ENCODE assay signal across 10 cellular contexts in the genomic region with DNA sequence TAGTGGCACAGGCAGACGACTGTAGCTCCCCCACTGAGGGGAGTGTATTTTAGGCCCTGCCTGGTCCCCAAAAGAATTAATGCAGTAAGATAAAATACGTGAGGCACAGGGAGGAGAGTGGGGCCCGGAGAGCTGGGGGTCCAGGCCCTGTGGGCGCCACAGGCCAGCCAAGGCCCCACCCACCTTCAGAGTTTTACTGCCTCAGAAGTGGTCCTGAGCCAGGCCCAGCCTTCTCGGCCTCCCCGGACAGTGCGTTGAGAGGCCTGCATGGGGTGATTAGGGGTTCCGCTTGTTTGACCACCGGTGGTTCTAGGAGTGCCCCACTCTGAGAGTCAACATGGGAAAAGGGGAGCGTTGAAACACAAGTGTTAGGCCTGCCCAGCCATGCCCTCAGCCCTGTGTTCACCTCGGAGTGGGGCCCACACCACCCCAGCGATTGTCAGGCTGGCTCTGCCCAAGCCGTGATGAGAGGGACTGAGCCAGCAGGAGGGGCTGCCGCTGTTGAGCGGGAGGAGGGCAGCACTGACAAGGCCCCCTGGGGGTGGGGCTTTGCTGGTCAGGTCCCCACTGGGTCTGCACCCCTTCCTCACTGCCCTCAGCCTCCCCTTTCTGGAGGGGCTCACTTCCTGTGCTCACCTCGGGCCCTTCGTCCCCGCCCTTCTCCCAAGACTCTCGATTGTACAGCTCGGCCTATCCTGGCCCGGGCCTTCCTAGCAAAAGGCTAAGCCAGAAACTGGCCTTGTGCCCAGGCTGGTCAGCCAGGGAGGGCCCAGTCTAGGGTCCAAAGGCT. TPM values are rescaled to one million over a fixed set of nuclear protein-coding genes. Genes with fewer than 3 reads are reported as not detected.
DNase-seq lines count a peak whose midpoint lies in the region; ATAC-seq, FAIRE-seq and TF ChIP-seq lines count a peak whose summit lies in the region.
"Had no signal": no experiment of that assay in that cellular context is flagged by ENCODE, and none has a peak within 500 bp of the region (broad histone marks: within the 10 kb centered on the region; RNA-seq: fewer than 3 reads in every experiment).

No MANE protein-coding gene starts in this region.

- no peaks in the 10 kb centered on the region for H3K79me2 ChIP-seq in GM23338 (replicated peaks; ENCODE audit: insufficient read depth)

- no peaks in the 10 kb centered on the region for H3K27me3 ChIP-seq in GM23338 (ENCODE audit: insufficient read depth)
- peaks cover 0 to 40% (median 20%) of the 10 kb centered on the region in 7 donors for H3K27me3 ChIP-seq in spleen (replicated peaks in 1 of 7)
- H3K27me3 ChIP-seq in MG63: no peaks in the 10 kb centered on the region; the same call in 1 of the 2 replicates
- H3K27me3 ChIP-seq: pancreas had no signal

- FAIRE-seq in kidney (lab: Jason Lieb, UNC): no peak
- FAIRE-seq: pancreas had no signal

- DNase-seq in GM23338 (ENCODE audit: low spot score) (peak; percentile 49), caudate nucleus (lab: John Stamatoyannopoulos, UW) (peak in 3 of 61 donors; percentile 36 to 60 (median 59)), kidney (peak; percentile 83), spleen (peak; percentile 73), MG63 (no peak), NK-92 (lab: John Stamatoyannopoulos, UW; ENCODE audit: unreplicated experiment) (no peak)
- no peak for DNase-seq in stimulated activated naive CD4-positive, alpha-beta T cell (lab: John Stamatoyannopoulos, UW)

- peak overlapping the region; percentile 41 to 51 for H3K9ac ChIP-seq in kidney (ENCODE audit: low read length in 2 of 2)

- H3K36me3 ChIP-seq in GM23338 (ENCODE audit: insufficient read depth): no peaks in the 10 kb centered on the region; the same call in 1 of the 2 replicates
- H3K36me3 ChIP-seq in kidney (ENCODE audit: control insufficient read depth in 1 of 2, insufficient read depth in 2 of 2, low read length in 2 of 2): no peaks in the 10 kb centered on the region
- peaks cover 0 to 6% (median 0%) of the 10 kb centered on the region in 6 donors for H3K36me3 ChIP-seq in spleen
- no peaks in the 10 kb centered on the region; the same call in 1 of the 2 replicates for H3K36me3 ChIP-seq in MG63
- H3K36me3 ChIP-seq: pancreas had no signal

- peaks cover 14% of the 10 kb centered on the region for H3K36me3 Mint-ChIP-seq in GM23338 (ENCODE audit: low read depth)

- no peak overlapping the region; the same call in 1 of the 2 replicates for H3K4me2 ChIP-seq in GM23338

- no peaks in the 10 kb centered on the region; the same call in 2 of the 3 replicates for H3K9me3 Mint-ChIP-seq in GM23338
- H3K9me3 Mint-ChIP-seq: central memory CD8-positive, alpha-beta T cell had no signal

- H3K4me1 Mint-ChIP-seq in GM23338: peaks cover 23% of the 10 kb centered on the region

- H3K4me3 Mint-ChIP-seq in GM23338: no peak overlapping the region
- H3K4me3 Mint-ChIP-seq: central memory CD8-positive, alpha-beta T cell had no signal

- TF ChIP-seq CTCF in GM23338 (conservative IDR thresholded peaks at IDR 0.05; ENCODE audit: low read depth in 2 of 2): 0 out of 4 replicates have a peak, but pooled peaks of 1 of the 2 experiments have one; percentile 3
- TF ChIP-seq CTCF in kidney (IDR thresholded peaks at IDR 0.05; ENCODE audit: borderline replicate concordance, extremely low read depth, insufficient read depth): no peak
- TF ChIP-seq CTCF in spleen (IDR thresholded peaks at IDR 0.05 in 8 of 11, conservative IDR thresholded peaks at IDR 0.05 in 3 of 11): no peak

- WGBS in spleen, 5 donors: 54 to 73% (median 59%) methylated on average over 16 to 21 of the region's 21 CpGs

- peaks cover 32% of the 10 kb centered on the region for H3F3A ChIP-seq in GM23338 (replicated peaks; ENCODE audit: low read depth)

- H3K4me3 ChIP-seq in GM23338: no peak overlapping the region
- no peak overlapping the region for H3K4me3 ChIP-seq in kidney (ENCODE audit: low read length in 2 of 2)
- no peak overlapping the region for H3K4me3 ChIP-seq in spleen
- H3K4me3 ChIP-seq in MG63: no peak overlapping the region
- H3K4me3 ChIP-seq: pancreas had no signal

- intact Hi-C loops in kidney (cut with DNase I) (no loop called here), spleen (cut with DNase I; ENCODE audit: low total_unique reads) (loop anchor here (5.0 kb wide), 1 partner anchor 34 kb away; no protein-coding TSS in a partner anchor)

- no peaks in the 10 kb centered on the region for H3K9me2 ChIP-seq in GM23338 (ENCODE audit: insufficient read depth)

- H3K4me1 ChIP-seq in GM23338 (ENCODE audit: insufficient read depth): peaks cover 14% of the 10 kb centered on the region
- peaks cover 18 to 30% of the 10 kb centered on the region in 2 donors for H3K4me1 ChIP-seq in kidney (ENCODE audit: control insufficient read depth in 1 of 2, insufficient read depth in 1 of 2, low read depth in 1 of 2, low read length in 2 of 2)
- H3K4me1 ChIP-seq in spleen: peaks cover 23 to 63% (median 53%) of the 10 kb centered on the region in 6 donors

- ATAC-seq in GM23338 (peak; percentile 4), GM21447 (IDR thresholded peaks at IDR 0.05; ENCODE audit: unreplicated experiment) (no peak)

- H2AFZ ChIP-seq in GM23338: no peak overlapping the region

- peaks cover 11% of the 10 kb centered on the region for H4K20me1 ChIP-seq in GM23338 (replicated peaks; ENCODE audit: insufficient read depth)

- 0 out of 2 replicates have a peak overlapping the region, but pooled peaks have one; percentile 39 for H3K27ac ChIP-seq in GM23338 (ENCODE audit: low read depth)
- H3K27ac ChIP-seq in caudate nucleus (ENCODE audit: low read depth, low read length): peak overlapping the region; percentile 91
- peak overlapping the region in 1 of 2 donors; percentile 80 for H3K27ac ChIP-seq in kidney (ENCODE audit: low read depth in 2 of 2, low read length in 2 of 2)
- H3K27ac ChIP-seq in spleen: peak overlapping the region in 2 of 8 donors; percentile 5 to 33
- H3K27ac ChIP-seq: pancreas had no signal

- H3K9me3 ChIP-seq in kidney (ENCODE audit: control insufficient read depth in 1 of 2, low read length in 2 of 2) (no peaks in the 10 kb centered on the region), spleen (no peaks in the 10 kb centered on the region), MG63 (no peaks in the 10 kb centered on the region)
- H3K9me3 ChIP-seq: pancreas had no signal

- TF ChIP-seq POLR2A in spleen (IDR thresholded peaks at IDR 0.05): no peak

- H3K27me3 Mint-ChIP-seq in GM23338 (ENCODE audit: insufficient read depth, low read depth, poor library complexity): peaks cover 31% of the 10 kb centered on the region
- H3K27me3 Mint-ChIP-seq: central memory CD8-positive, alpha-beta T cell had no signal

- no peak overlapping the region; the same call in 1 of the 2 replicates for H3K27ac Mint-ChIP-seq in GM23338

TF ChIP-seq in GM23338, 12 proteins besides CTCF, POLR2A, EP300 and RAD21:
- TF ChIP-seq NANOG (IDR thresholded peaks at IDR 0.05; ENCODE audit: borderline replicate concordance) (no peak), POLR2AphosphoS5 (IDR thresholded peaks at IDR 0.05; ENCODE audit: low read depth) (0 out of 2 replicates have a peak, but pooled peaks have one; percentile 10)

RNA-seq across cellular contexts. Expression of a gene that starts 4.8 kb away (rescaled TPM):
- total RNA-seq in GM23338 (2014; rRNA removed; shearing (Covaris generic)): 504 and 604 TPM in 2 replicates
- polyA plus RNA-seq in GM23338 (2016; fragmentation: Nextera tagmentation; extraction: Ambion mirVana) (846 and 852 TPM in 2 replicates), kidney (ENCODE audit: insufficient read depth, low read depth, low replicate concordance) (916 TPM), spleen (10 to 100 TPM; 14.3 to 28.4 (median 20.6) TPM)
- total RNA-seq in kidney (539 TPM), spleen (10 to 100 TPM in 4 of 7 donors, 1 to 10 TPM in 3; 8.0 to 22.6 (median 10.8) TPM)
- 34.9 and 45.2 TPM in 2 replicates for total RNA-seq in MG63 (2014; rRNA removed; shearing (Covaris generic); ENCODE audit: low replicate concordance)

RNA-seq across cellular contexts. Expression of a gene that starts 11.2 kb away (rescaled TPM):
- 22.0 and 28.2 TPM in 2 replicates for total RNA-seq in GM23338 (2014; rRNA removed; shearing (Covaris generic))
- polyA plus RNA-seq in GM23338 (2016; fragmentation: Nextera tagmentation; extraction: Ambion mirVana) (13.2 and 13.4 TPM in 2 replicates), kidney (ENCODE audit: insufficient read depth, low read depth, low replicate concordance) (11.9 TPM), spleen (10 to 100 TPM in 2 of 3 donors, 1 to 10 TPM in 1; 8.6 to 14.2 (median 11.1) TPM)
- total RNA-seq in kidney (16.0 TPM), spleen (10 to 100 TPM in 1 of 7 donors, 1 to 10 TPM in 6; 8.0 to 11.3 (median 9.5) TPM)
- total RNA-seq in MG63 (2014; rRNA removed; shearing (Covaris generic); ENCODE audit: low replicate concordance): 29.0 and 43.2 TPM in 2 replicates

RNA-seq across cellular contexts. Expression of a gene that starts 44.6 kb away (rescaled TPM):
- 25.4 and 29.2 TPM in 2 replicates for total RNA-seq in GM23338 (2014; rRNA removed; shearing (Covaris generic))
- polyA plus RNA-seq in GM23338 (2016; fragmentation: Nextera tagmentation; extraction: Ambion mirVana) (16.4 and 21.1 TPM in 2 replicates), kidney (ENCODE audit: insufficient read depth, low read depth, low replicate concordance) (17.1 TPM), spleen (10 to 100 TPM in 1 of 3 donors, 1 to 10 TPM in 2; 9.3 to 16.0 (median 9.9) TPM)
- total RNA-seq in kidney (64.5 TPM), spleen (10 to 100 TPM; 29.2 to 42.5 (median 32.5) TPM)
- 5.4 and 8.2 TPM in 2 replicates for total RNA-seq in MG63 (2014; rRNA removed; shearing (Covaris generic); ENCODE audit: low replicate concordance)

RNA-seq across cellular contexts. Expression of a gene that starts 44.9 kb away (rescaled TPM):
- total RNA-seq in GM23338 (2014; rRNA removed; shearing (Covaris generic)): 61.3 and 82.6 TPM in 2 replicates
- 129 and 130 TPM in 2 replicates for polyA plus RNA-seq in GM23338 (2016; fragmentation: Nextera tagmentation; extraction: Ambion mirVana)
- 40.7 TPM for total RNA-seq in kidney
- polyA plus RNA-seq in kidney (ENCODE audit: insufficient read depth, low read depth, low replicate concordance): 65.1 TPM
- 10 to 100 TPM; 15.2 to 26.0 (median 20.4) TPM for total RNA-seq in spleen
- 10 to 100 TPM; 34.1 to 39.5 (median 38.9) TPM for polyA plus RNA-seq in spleen
- 18.4 and 38.9 TPM in 2 replicates for total RNA-seq in MG63 (2014; rRNA removed; shearing (Covaris generic); ENCODE audit: low replicate concordance)

Comparison
In these comparisons a context has a peak if more than half of its experiments do, and no peak if none do; other contexts are left out.
1. DNase-seq: peak in GM23338 (single experiment), kidney (single experiment) and spleen (single experiment); none in stimulated activated naive CD4-positive, alpha-beta T cell (0 of 6), MG63 (single experiment) and NK-92 (single experiment).
2. RNA of a gene that starts 4.8 kb away (total RNA-seq): 504 to 604 TPM in GM23338 and 539 TPM in kidney (single experiment); 34.9 to 45.2 TPM in MG63 and 8.0 to 22.6 TPM in spleen; every median in the first group is over 10 times any median in the second.